In the genomic region with DNA sequence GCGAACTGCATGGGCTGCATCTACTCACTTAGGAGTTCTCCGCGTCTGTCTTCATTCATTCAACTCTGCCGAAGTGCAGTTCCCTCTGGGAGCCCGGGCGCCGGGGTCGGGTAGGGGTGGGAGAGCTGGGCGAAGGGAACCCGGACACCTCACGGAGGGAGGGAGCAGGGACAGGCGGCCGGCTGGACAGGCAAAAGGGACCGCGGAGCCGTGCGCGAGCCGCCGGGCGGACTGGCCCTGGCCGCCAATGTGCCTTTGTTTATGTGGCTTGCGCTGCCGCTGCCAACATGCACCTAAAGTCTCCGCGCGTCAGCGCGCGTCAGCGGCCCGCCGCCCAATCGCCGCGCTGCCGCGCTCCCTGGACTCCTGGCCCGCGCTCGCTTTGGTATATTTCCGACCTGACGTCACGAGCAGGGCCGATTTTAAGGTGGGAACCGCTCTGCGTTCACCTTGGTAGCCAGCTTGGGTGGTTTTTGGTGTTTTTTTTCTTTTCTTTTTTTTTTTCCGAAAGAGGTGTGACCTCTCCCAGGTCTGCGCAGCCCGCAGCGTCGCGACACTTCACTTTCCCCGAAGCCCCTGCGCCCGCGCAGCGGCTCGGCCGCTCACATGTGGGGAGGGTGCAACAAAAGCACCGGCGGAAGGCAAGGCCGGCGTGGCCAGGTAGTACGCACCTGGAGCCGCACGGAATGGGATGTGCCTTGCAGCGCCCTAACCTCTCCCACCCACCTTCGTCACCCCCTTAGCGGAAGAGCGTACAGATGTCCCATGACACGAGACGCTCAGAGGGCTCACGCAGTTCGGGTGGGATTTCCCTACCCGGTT, we compare ENCODE assay signal across 8 cellular contexts. TPM values are rescaled to one million over a fixed set of nuclear protein-coding genes. Genes with fewer than 3 reads are reported as not detected.
DNase-seq lines count a peak whose midpoint lies in the region; ATAC-seq, FAIRE-seq and TF ChIP-seq lines count a peak whose summit lies in the region.

Gene NR4A2, minus strand, starts transcription at position 270 of the 822 bp plus-strand sequence. CDS start 2,535 bp downstream, outside the sequence.

- H3K27me3 ChIP-seq in ACC112 (ENCODE audit: insufficient read depth, low read length): no peaks in the 10 kb centered on the region

- H3K27ac ChIP-seq in ACC112 (ENCODE audit: low read depth, low read length) (peak within 1 kb of the TSS; percentile 99), kidney (ENCODE audit: low read depth in 2 of 2, low read length in 2 of 2) (peak within 1 kb of the TSS; percentile 95 to 96)

- H3K4me3 ChIP-seq in ACC112 (ENCODE audit: low read depth, low read length) (peak within 1 kb of the TSS; percentile 80), kidney (ENCODE audit: low read length in 2 of 2) (peak within 1 kb of the TSS; percentile 74 to 88)

- peaks cover 5% of the 10 kb centered on the region for H3K4me1 ChIP-seq in ACC112 (ENCODE audit: control insufficient read depth, insufficient read depth, low read length, unreplicated experiment)
- peaks cover 4 to 8% of the 10 kb centered on the region in 2 donors for H3K4me1 ChIP-seq in kidney (ENCODE audit: control insufficient read depth in 1 of 2, insufficient read depth in 1 of 2, low read depth in 1 of 2, low read length in 2 of 2)

- H2AFZ ChIP-seq in ACC112 (ENCODE audit: low read length, unreplicated experiment): peak within 1 kb of the TSS; percentile 61

- peaks cover 56% of the 10 kb centered on the region for H3K4me1 Mint-ChIP-seq in central memory CD8-positive, alpha-beta T cell

- peaks cover 12% of the 10 kb centered on the region for H3K27me3 Mint-ChIP-seq in central memory CD8-positive, alpha-beta T cell

- H3K9me3 ChIP-seq in kidney (ENCODE audit: control insufficient read depth in 1 of 2, low read length in 2 of 2): no peaks in the 10 kb centered on the region

- ATAC-seq in GM18870 (IDR thresholded peaks at IDR 0.05; ENCODE audit: unreplicated experiment) (peak; percentile 49), HG03108 (IDR thresholded peaks at IDR 0.05; ENCODE audit: unreplicated experiment) (peak; percentile 60)
- ATAC-seq in activated CD4-positive, CD25-positive, alpha-beta regulatory T cell treated with anti-CD3 and anti-CD28 coated beads, Interleukin-2, amount 50 U/mL, for 24 hours: peak; percentile 73 to 75
- ATAC-seq in central memory CD8-positive, alpha-beta T cell (replicated peaks; ENCODE audit: extremely low read depth, poor library complexity, severe bottlenecking): peak; percentile 63

- no peaks in the 10 kb centered on the region for H3K36me3 ChIP-seq in ACC112 (ENCODE audit: insufficient read depth, low read length)
- no peaks in the 10 kb centered on the region for H3K36me3 ChIP-seq in kidney (ENCODE audit: control insufficient read depth in 1 of 2, insufficient read depth in 2 of 2, low read length in 2 of 2)

- peak; percentile 88 for DNase-seq in NCI-H345 treated with DMSO at 0.1 percent for 48 hours (lab: John Stamatoyannopoulos, UW; ENCODE audit: unreplicated experiment)
- DNase-seq in central memory CD8-positive, alpha-beta T cell (ENCODE audit: low spot score in 2 of 2): peak; percentile 83 to 92
- DNase-seq in kidney: peak; percentile 95
- DNase-seq in stimulated activated CD4-positive, alpha-beta T cell treated with anti-CD3 and anti-CD28 coated beads, Interleukin-15, amount 100 ng/mL, for 24 hours: peak; percentile 92

- FAIRE-seq in kidney (lab: Jason Lieb, UNC): no peak

- H3K9ac ChIP-seq in kidney (ENCODE audit: low read length in 2 of 2): peak within 1 kb of the TSS; percentile 80 to 90

- peak within 1 kb of the TSS; percentile 100 for H3K27ac Mint-ChIP-seq in central memory CD8-positive, alpha-beta T cell (ENCODE audit: low read depth)

- intact Hi-C loops in kidney (cut with DNase I): no loop called here

- no peaks in the 10 kb centered on the region for H3K9me3 Mint-ChIP-seq in central memory CD8-positive, alpha-beta T cell

- peak within 1 kb of the TSS; percentile 97 for H3K4me3 Mint-ChIP-seq in central memory CD8-positive, alpha-beta T cell

- no peaks in the 10 kb centered on the region for H3K79me2 ChIP-seq in ACC112 (ENCODE audit: control insufficient read depth, insufficient read depth, low read length, unreplicated experiment)

- peaks cover 70% of the 10 kb centered on the region for H3K36me3 Mint-ChIP-seq in central memory CD8-positive, alpha-beta T cell (ENCODE audit: insufficient read depth)

- no peak for TF ChIP-seq CTCF in kidney (IDR thresholded peaks at IDR 0.05; ENCODE audit: borderline replicate concordance, extremely low read depth, insufficient read depth)

RNA-seq across cellular contexts. Expression of gene NR4A2, which starts in this region (rescaled TPM):
- 2.4 TPM for total RNA-seq in kidney
- 3.1 TPM for polyA plus RNA-seq in kidney (ENCODE audit: insufficient read depth, low read depth, low replicate concordance)

Comparison
In these comparisons a context has a peak if more than half of its experiments do, and no peak if none do; other contexts are left out.
1. Peak in every context shown above with its lines: DNase-seq, ATAC-seq, H3K4me3 ChIP-seq and H3K27ac ChIP-seq.